In genomic region chr14:68949236-68949965, GRCh38 we compare ENCODE assay signal across 11 cellular contexts. TPM values are rescaled to one million over a fixed set of nuclear protein-coding genes. Genes with fewer than 3 reads are reported as not detected.
A peak's percentile ranks its signal among the peaks of the same experiment; 100 is the strongest.
DNase-seq lines count a peak whose midpoint lies in the region; ATAC-seq and TF ChIP-seq lines count a peak whose summit lies in the region.
"Had no signal": no experiment of that assay in that cellular context is flagged by ENCODE, and none has a peak within 500 bp of the region (broad histone marks: within the 10 kb centered on the region; RNA-seq: fewer than 3 reads in every experiment).

No MANE protein-coding gene starts in this region.

- intact Hi-C loops in Calu3 (cut with micrococcal nuclease; ENCODE audit: unreplicated experiment) = no loop called here
- intact Hi-C loops in right cardiac atrium (cut with DNase I) = no loop called here

- BruUV-seq in Calu3 (replicated peaks; lab: Mats Ljungman, UMichigan) = no TSS peak

- ATAC-seq in right cardiac atrium (peak in 1 of 2 donors; percentile 0), HG03045 (IDR thresholded peaks at IDR 0.05; ENCODE audit: unreplicated experiment) (no peak)

- H3K4me3 ChIP-seq in right cardiac atrium (ENCODE audit: low read length) (no peak overlapping the region), skin epidermis (no peak overlapping the region)

- TF ChIP-seq CTCF in Calu3 (IDR thresholded peaks at IDR 0.05; ENCODE audit: unreplicated experiment) = no peak

- peaks cover 36% of the 10 kb centered on the region for H3K36me3 Mint-ChIP-seq in Calu3 (ENCODE audit: insufficient read depth, unreplicated experiment)
- H3K36me3 Mint-ChIP-seq in activated naive CD8-positive, alpha-beta T cell = peaks cover 4% of the 10 kb centered on the region
- H3K36me3 Mint-ChIP-seq: memory B cell had no signal

- H3K27ac Mint-ChIP-seq in Calu3 (ENCODE audit: unreplicated experiment) = peak overlapping the region; percentile 91
- H3K27ac Mint-ChIP-seq in activated naive CD8-positive, alpha-beta T cell = peak overlapping the region; percentile 92
- H3K27ac Mint-ChIP-seq: memory B cell had no signal

- CTCF ChIA-PET in Calu3 (lab: Charles Lee) = interaction anchor here (1.8 kb wide), 1 partner anchor 11 kb away, joined by 8 read pairs; no protein-coding TSS in a partner anchor

- no peaks in the 10 kb centered on the region for H3K9me3 ChIP-seq in right cardiac atrium (ENCODE audit: control insufficient read depth, low read length)

- peaks cover 55% of the 10 kb centered on the region for H3K4me1 ChIP-seq in right cardiac atrium (ENCODE audit: control insufficient read depth, insufficient read depth, low read length)

- no peaks in the 10 kb centered on the region for H3K9me3 Mint-ChIP-seq in Calu3 (ENCODE audit: low read depth, unreplicated experiment)
- H3K9me3 Mint-ChIP-seq in activated naive CD8-positive, alpha-beta T cell (ENCODE audit: low read depth) = no peaks in the 10 kb centered on the region
- H3K9me3 Mint-ChIP-seq: memory B cell had no signal

- H3K27ac ChIP-seq in right cardiac atrium (ENCODE audit: low read length) (peak overlapping the region; percentile 91), skin epidermis (peak overlapping the region in 20 of 21 experiments; percentile 6 to 82 (median 68))

- DNase-seq in Calu3 (no peak), right cardiac atrium (peak in 1 of 3 donors; percentile 59), NCI-H510A treated with DMSO at 0.1 percent for 48 hours (lab: John Stamatoyannopoulos, UW) (no peak), NCI-H748 treated with DMSO at 0.1 percent for 48 hours (lab: John Stamatoyannopoulos, UW) (no peak)
- no peak for DNase-seq in stimulated activated CD4-positive, alpha-beta T cell treated with anti-CD3 and anti-CD28 coated beads, Interleukin-1b, Interleukin-23, amount 100 ng/mL, for 48 hours
- DNase-seq: DMS153; stimulated activated CD4-positive, alpha-beta T cell treated with anti-CD3 and anti-CD28 coated beads, Interleukin-15, amount 100 ng/mL, for 24 hours had no signal

- H3K27me3 ChIP-seq in right cardiac atrium (ENCODE audit: control insufficient read depth, insufficient read depth) = no peaks in the 10 kb centered on the region

- peaks cover 76% of the 10 kb centered on the region for H3K4me1 Mint-ChIP-seq in Calu3 (ENCODE audit: low read depth, unreplicated experiment)
- H3K4me1 Mint-ChIP-seq in activated naive CD8-positive, alpha-beta T cell (ENCODE audit: low read depth) = peaks cover 91% of the 10 kb centered on the region

- no peaks in the 10 kb centered on the region for H3K27me3 Mint-ChIP-seq in Calu3 (ENCODE audit: unreplicated experiment)
- no peaks in the 10 kb centered on the region for H3K27me3 Mint-ChIP-seq in activated naive CD8-positive, alpha-beta T cell

- WGBS in right cardiac atrium = 31% methylated on average over 7 of the region's 7 CpGs

- peak overlapping the region; percentile 17 for H3K4me3 Mint-ChIP-seq in Calu3 (ENCODE audit: low read depth, unreplicated experiment)
- peak overlapping the region; percentile 51 for H3K4me3 Mint-ChIP-seq in activated naive CD8-positive, alpha-beta T cell
- H3K4me3 Mint-ChIP-seq: memory B cell had no signal

RNA-seq across cellular contexts. Expression of gene ACTN1, which starts 29.7 kb away (rescaled TPM):
- total RNA-seq in Calu3 (2022) (246 and 326 TPM in 2 replicates), right cardiac atrium (100 to 1,000 TPM; 133 to 305 (median 171) TPM)
- 80.5 TPM for polyA plus RNA-seq in right cardiac atrium
